ENCODE assay signal across 3 cellular contexts in genomic region chr1:185460723-185461122, GRCh38.
DNase-seq lines count a peak whose midpoint lies in the region; ATAC-seq, FAIRE-seq and TF ChIP-seq lines count a peak whose summit lies in the region.
"Not testable (repeated sequence)": the region's sequence is repeated elsewhere in the genome, so short reads cannot be mapped to it uniquely, and the experiment has no call there.

No MANE protein-coding gene starts in this region.

- H3K36me3 ChIP-seq in HEK293 (ENCODE audit: control insufficient read depth in 2 of 2, insufficient read depth in 1 of 2, low read length in 2 of 2); K562 (ENCODE audit: control insufficient read depth, insufficient read depth, low read length): not testable (repeated sequence)

- not testable (repeated sequence) for H3K4me3 ChIP-seq in HEK293 (ENCODE audit: low read depth, low read length); K562

- H3K4me3 Mint-ChIP-seq in activated T-cell treated with anti-CD3 and anti-CD28 coated beads, Interleukin-2, amount 50 U/mL, for 24 hours = not testable (repeated sequence)

- CTCF ChIA-PET in HEK293 (lab: Yijun Ruan, JAX); K562 (lab: Yijun Ruan, JAX; ENCODE audit: low intra/inter-chr PET ratio): not testable (repeated sequence)

- intact Hi-C loops in K562 (cut with micrococcal nuclease) = not testable (repeated sequence)

- DNase-seq in activated T-cell treated with anti-CD3 and anti-CD28 coated beads, Interleukin-2, amount 50 U/mL, for 24 hours; K562 (ENCODE audit: extremely low read depth in 1 of 4, low spot score in 3 of 4): not testable (repeated sequence)

- H3K27me3 ChIP-seq in K562 (ENCODE audit: control insufficient read depth in 2 of 2, insufficient read depth in 2 of 2, low read length in 2 of 2) = not testable (repeated sequence)

- not testable (repeated sequence) for H4K20me1 ChIP-seq in K562 (replicated peaks; ENCODE audit: control insufficient read depth, insufficient read depth, low read length)

- not testable (repeated sequence) for TF ChIP-seq RAD21 in K562 (CRISPR knock-in tag; conservative IDR thresholded peaks at IDR 0.05 in 1 of 2, IDR thresholded peaks at IDR 0.05 in 1 of 2)

- H3K9me3 ChIP-seq in HEK293 (ENCODE audit: control insufficient read depth, insufficient read depth, low read depth, low read length); K562 (replicated peaks; ENCODE audit: control insufficient read depth, insufficient read depth, low read depth, low read length): not testable (repeated sequence)

- H3K79me2 ChIP-seq in K562 (ENCODE audit: control insufficient read depth, insufficient read depth, low read length) = not testable (repeated sequence)

- in situ Hi-C loops in K562 (cut with MboI) = not testable (repeated sequence)

- ATAC-seq in K562 = not testable (repeated sequence)

- H3K9me3 Mint-ChIP-seq in activated T-cell treated with anti-CD3 and anti-CD28 coated beads, Interleukin-2, amount 50 U/mL, for 24 hours = not testable (repeated sequence)

- H3K4me2 ChIP-seq in K562 (ENCODE audit: insufficient read depth, low read length) = not testable (repeated sequence)

- WGBS in K562 (ENCODE audit: insufficient coverage, low coverage, missing lambda C conversion rate) = 0% methylated on average over 2 of the region's 4 CpGs

- H3K9me1 ChIP-seq in K562 (ENCODE audit: control insufficient read depth, insufficient read depth, low read length) = not testable (repeated sequence)

- TF ChIP-seq POLR2A in K562 (conservative IDR thresholded peaks at IDR 0.05) = not testable (repeated sequence)

- H3K27ac ChIP-seq in HEK293 (ENCODE audit: extremely low read depth, low read depth, low read length); K562 (ENCODE audit: extremely low read depth, low read depth, low read length): not testable (repeated sequence)

- TF ChIP-seq EP300 in K562 (IDR thresholded peaks at IDR 0.05; ENCODE audit: low read length) = not testable (repeated sequence)

- POLR2A ChIA-PET in HEK293 (lab: Yijun Ruan, JAX); K562 (lab: Yijun Ruan, JAX): not testable (repeated sequence)

- BruUV-seq in K562 (replicated peaks; lab: Mats Ljungman, UMichigan) = not testable (repeated sequence)

- peak overlapping the region; percentile 41 for H3K27ac Mint-ChIP-seq in activated T-cell treated with anti-CD3 and anti-CD28 coated beads, Interleukin-2, amount 50 U/mL, for 24 hours

- not testable (repeated sequence) for H3K4me1 ChIP-seq in HEK293 (ENCODE audit: control insufficient read depth, insufficient read depth, low read length); K562 (replicated peaks in 1 of 2; ENCODE audit: control insufficient read depth in 2 of 2, insufficient read depth in 2 of 2, low read length in 2 of 2)

- not testable (repeated sequence) for H3K27me3 Mint-ChIP-seq in activated T-cell treated with anti-CD3 and anti-CD28 coated beads, Interleukin-2, amount 50 U/mL, for 24 hours

- not testable (repeated sequence) for FAIRE-seq in K562 (lab: Jason Lieb, UNC)

- TF ChIP-seq CTCF in HEK293 (tag by site-specific recombination; IDR thresholded peaks at IDR 0.05); K562 (IDR thresholded peaks at IDR 0.05 in 2 of 3, conservative IDR thresholded peaks at IDR 0.05 in 1 of 3; ENCODE audit: insufficient read depth in 2 of 3, low read depth in 1 of 3, low read length in 3 of 3): not testable (repeated sequence)

- H3K4me1 Mint-ChIP-seq in activated T-cell treated with anti-CD3 and anti-CD28 coated beads, Interleukin-2, amount 50 U/mL, for 24 hours (ENCODE audit: low read depth) = not testable (repeated sequence)

- not testable (repeated sequence) for H2AFZ ChIP-seq in K562 (ENCODE audit: low read depth, low read length)

- H3K9ac ChIP-seq in K562 (ENCODE audit: insufficient read depth in 1 of 2, low read depth in 2 of 2, low read length in 2 of 2) = not testable (repeated sequence)

- H3K36me3 Mint-ChIP-seq in activated T-cell treated with anti-CD3 and anti-CD28 coated beads, Interleukin-2, amount 50 U/mL, for 24 hours (ENCODE audit: low read depth) = not testable (repeated sequence)

TF ChIP-seq in HEK293, 187 proteins besides CTCF, POLR2A, EP300 and RAD21:
- TF ChIP-seq ZNF146 (tag by site-specific recombination; IDR thresholded peaks at IDR 0.05) = peak; percentile 84
- TF ChIP-seq ZNF580 (tag by site-specific recombination; IDR thresholded peaks at IDR 0.05) = peak; percentile 67; the same call in 1 of the 2 replicates

TF ChIP-seq in K562, 482 proteins besides CTCF, POLR2A, EP300 and RAD21:
- TF ChIP-seq ZNF146 (CRISPR knock-in tag; IDR thresholded peaks at IDR 0.05; ENCODE audit: unreplicated experiment) = peak; percentile 80
